Comparison of ENCODE assay signal across 9 cellular contexts in genomic region chr17:37743612-37743874, GRCh38. TPM values are rescaled to one million over a fixed set of nuclear protein-coding genes. Genes with fewer than 3 reads are reported as not detected.
DNase-seq lines count a peak whose midpoint lies in the region; ATAC-seq and TF ChIP-seq lines count a peak whose summit lies in the region.
"Had no signal": no experiment of that assay in that cellular context is flagged by ENCODE, and none has a peak within 500 bp of the region (broad histone marks: within the 10 kb centered on the region; RNA-seq: fewer than 3 reads in every experiment).

No MANE protein-coding gene starts in this region.

- H3K4me3 ChIP-seq in heart left ventricle (peak overlapping the region in 10 of 12 donors; percentile 5 to 45 (median 26)), right atrium auricular region (peak overlapping the region in 1 of 2 donors; percentile 35), ascending aorta (peak overlapping the region; percentile 37 to 57), urinary bladder (ENCODE audit: low read depth, low read length) (peak overlapping the region; percentile 36), MG63 (no peak overlapping the region)

- intact Hi-C loops in heart left ventricle (cut with DNase I) (no loop called here), ascending aorta (cut with DNase I) (no loop called here)

- no peaks in the 10 kb centered on the region for H3K36me3 Mint-ChIP-seq in memory B cell

- H3K36me3 ChIP-seq in heart left ventricle (no peaks in the 10 kb centered on the region), right atrium auricular region (no peaks in the 10 kb centered on the region), ascending aorta (no peaks in the 10 kb centered on the region), urinary bladder (ENCODE audit: insufficient read depth) (no peaks in the 10 kb centered on the region), MG63 (no peaks in the 10 kb centered on the region)

- WGBS in heart left ventricle, 4 donors, result 0 to 5% (median 2%) methylated on average over 6 to 19 of the region's 19 CpGs
- WGBS in urinary bladder, result 1% methylated on average over 19 of the region's 19 CpGs

- ATAC-seq in heart left ventricle (no peak), memory B cell (ENCODE audit: low read depth) (no peak)

- no peak for TF ChIP-seq POLR2A in heart left ventricle (IDR thresholded peaks at IDR 0.05)

- H3K27ac ChIP-seq in heart left ventricle (no peak overlapping the region), right atrium auricular region (no peak overlapping the region), ascending aorta (no peak overlapping the region), urinary bladder (ENCODE audit: low read depth) (peak overlapping the region; percentile 63)

- DNase-seq in heart left ventricle, result no peak
- DNase-seq in right atrium auricular region (ENCODE audit: low spot score), result no peak
- DNase-seq in ascending aorta (ENCODE audit: low spot score in 2 of 2), result no peak
- peak in 1 of 2 donors; percentile 11 for DNase-seq in memory B cell (ENCODE audit: low spot score in 2 of 2)
- DNase-seq in COR-L47 (lab: John Stamatoyannopoulos, UW), result no peak
- DNase-seq in MG63, result no peak
- DNase-seq in DMS153 (lab: John Stamatoyannopoulos, UW), result no peak
- DNase-seq: NCI-H2171 treated with DMSO at 0.1 percent for 48 hours had no signal

- peaks cover 37% of the 10 kb centered on the region for H3K27me3 Mint-ChIP-seq in memory B cell

- peak overlapping the region; percentile 75 for H3K4me3 Mint-ChIP-seq in memory B cell

- peaks cover 18% of the 10 kb centered on the region for H3K4me1 Mint-ChIP-seq in memory B cell

- H3K27me3 ChIP-seq in heart left ventricle (peaks cover 66 to 98% (median 84%) of the 10 kb centered on the region in 9 donors), right atrium auricular region (peaks cover 33 to 65% of the 10 kb centered on the region in 2 donors), ascending aorta (peaks cover 35% of the 10 kb centered on the region), MG63 (peaks cover 39% of the 10 kb centered on the region)

- no peak overlapping the region for H3K27ac Mint-ChIP-seq in memory B cell

- H3K9me3 Mint-ChIP-seq in memory B cell, result no peaks in the 10 kb centered on the region

- TF ChIP-seq CTCF in heart left ventricle (IDR thresholded peaks at IDR 0.05), result no peak
- no peak for TF ChIP-seq CTCF in right atrium auricular region (IDR thresholded peaks at IDR 0.05)
- no peak for TF ChIP-seq CTCF in ascending aorta (IDR thresholded peaks at IDR 0.05)

- peaks cover 11 to 43% (median 26%) of the 10 kb centered on the region in 12 donors for H3K4me1 ChIP-seq in heart left ventricle
- H3K4me1 ChIP-seq in right atrium auricular region, result peaks cover 0 to 37% of the 10 kb centered on the region in 2 donors
- peaks cover 5 to 20% of the 10 kb centered on the region in 2 donors for H3K4me1 ChIP-seq in ascending aorta
- peaks cover 5% of the 10 kb centered on the region for H3K4me1 ChIP-seq in urinary bladder (ENCODE audit: insufficient read depth)

- no peaks in the 10 kb centered on the region for H3K9me3 ChIP-seq in heart left ventricle
- H3K9me3 ChIP-seq in right atrium auricular region, result no peaks in the 10 kb centered on the region
- no peaks in the 10 kb centered on the region for H3K9me3 ChIP-seq in ascending aorta
- H3K9me3 ChIP-seq in MG63, result no peaks in the 10 kb centered on the region

RNA-seq across cellular contexts. Expression of gene HNF1B, which starts 1.3 kb away (rescaled TPM):
- total RNA-seq in heart left ventricle (not detected), right atrium auricular region (not detected), ascending aorta (not detected), urinary bladder (0.74 TPM)
- polyA plus RNA-seq in heart left ventricle (not detected), urinary bladder (1.5 TPM)
- not detected in 2 replicates for total RNA-seq in MG63 (2014; rRNA removed; shearing (Covaris generic); ENCODE audit: low replicate concordance)
